22 cellular contexts compared by ENCODE assay signal in the genomic region with DNA sequence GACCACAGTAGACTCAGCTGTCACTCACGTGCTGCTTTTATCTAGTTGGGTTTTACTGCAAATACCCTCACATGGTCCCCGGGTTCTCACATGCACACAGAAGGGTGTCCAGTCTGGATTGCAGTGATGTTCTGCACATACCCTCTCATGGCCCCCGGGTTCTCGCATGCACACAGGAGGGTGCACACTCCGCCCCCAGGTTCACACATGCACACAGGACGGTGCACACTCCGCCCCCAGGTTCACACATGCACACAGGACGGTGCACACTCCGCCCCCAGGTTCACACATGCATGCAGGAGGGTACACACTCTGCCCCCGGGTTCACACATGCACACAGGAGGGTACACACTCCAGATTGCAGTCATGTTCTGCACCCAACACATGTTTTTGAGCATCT.
"Had no signal": no experiment of that assay in that cellular context is flagged by ENCODE, and none has a peak within 500 bp of the region (broad histone marks: within the 10 kb centered on the region; RNA-seq: fewer than 3 reads in every experiment).

No MANE protein-coding gene starts in this region.

- ATAC-seq: activated CD4-positive, alpha-beta T cell treated with anti-CD3 and anti-CD28 coated beads for 36 hours; left cardiac atrium; left ventricle myocardium superior; stimulated activated naive CD8-positive, alpha-beta T cell treated with anti-CD3 and anti-CD28 coated beads, Interleukin-15, Interleukin-2, amounts not matched to agents 100 U/mL and 50 U/mL, for 24 hours had no signal

- H3K9me3 ChIP-seq: colonic mucosa, esophagus squamous epithelium, right atrium auricular region, thoracic aorta had no signal

- H3K36me3 Mint-ChIP-seq: activated naive CD4-positive, alpha-beta T cell treated with anti-CD3 and anti-CD28 coated beads, Interleukin-2, amount 10 ng/mL, durations not matched to agents 7 days and 5 days; type B pancreatic cell had no signal

- H3K9me3 Mint-ChIP-seq: activated naive CD4-positive, alpha-beta T cell treated with anti-CD3 and anti-CD28 coated beads, Interleukin-2, amount 10 ng/mL, durations not matched to agents 7 days and 5 days; activated naive CD8-positive, alpha-beta T cell treated with anti-CD3 and anti-CD28 coated beads, Interleukin-2, amount 50 U/mL, for 24 hours; activated T-cell treated with anti-CD3 and anti-CD28 coated beads, Interleukin-2, amount 50 U/mL, for 24 hours; type B pancreatic cell had no signal

- H3K4me3 Mint-ChIP-seq: activated CD4-positive, alpha-beta T cell treated with anti-CD3 and anti-CD28 coated beads for 36 hours; activated naive CD4-positive, alpha-beta T cell treated with anti-CD3 and anti-CD28 coated beads, Interleukin-2, amount 10 ng/mL, durations not matched to agents 7 days and 5 days; activated naive CD8-positive, alpha-beta T cell treated with anti-CD3 and anti-CD28 coated beads, Interleukin-2, amount 50 U/mL, for 24 hours; activated T-cell treated with anti-CD3 and anti-CD28 coated beads, Interleukin-2, amount 50 U/mL, for 24 hours; type B pancreatic cell had no signal

- H3K27ac Mint-ChIP-seq: activated CD4-positive, alpha-beta T cell treated with anti-CD3 and anti-CD28 coated beads for 36 hours; activated naive CD4-positive, alpha-beta T cell treated with anti-CD3 and anti-CD28 coated beads, Interleukin-2, amount 10 ng/mL, durations not matched to agents 7 days and 5 days; activated naive CD8-positive, alpha-beta T cell treated with anti-CD3 and anti-CD28 coated beads, Interleukin-2, amount 50 U/mL, for 24 hours; activated T-cell treated with anti-CD3 and anti-CD28 coated beads, Interleukin-2, amount 50 U/mL, for 24 hours; type B pancreatic cell had no signal

- DNase-seq: activated CD4-positive, alpha-beta T cell treated with anti-CD3 and anti-CD28 coated beads for 36 hours; activated CD4-positive, CD25-positive, alpha-beta regulatory T cell; activated CD8-positive, alpha-beta memory T cell treated with anti-CD3 and anti-CD28 coated beads for 24 hours; activated gamma-delta T cell; activated naive CD4-positive, alpha-beta T cell treated with anti-CD3 and anti-CD28 coated beads, Interleukin-2, amount 10 ng/mL, durations not matched to agents 7 days and 5 days; activated naive CD8-positive, alpha-beta T cell treated with anti-CD3 and anti-CD28 coated beads, Interleukin-2, amount 50 U/mL, for 24 hours; amygdala; colonic mucosa; effector CD8-positive, alpha-beta T cell; esophagus squamous epithelium; foreskin melanocyte; left cardiac atrium; nucleus accumbens; stimulated activated CD4-positive, alpha-beta T cell treated with anti-CD3 and anti-CD28 coated beads, Interleukin-12 subunit alpha, Interleukin-12 subunit beta, amount 100 ng/mL, for 4 hours; stimulated activated CD4-positive, alpha-beta T cell treated with anti-CD3 and anti-CD28 coated beads, Interleukin-4, amount 100 ng/mL, for 1 hour; stimulated activated naive CD8-positive, alpha-beta T cell treated with anti-CD3 and anti-CD28 coated beads, Interleukin-15, Interleukin-2, amounts not matched to agents 100 U/mL and 50 U/mL, for 24 hours had no signal

- H3K4me3 ChIP-seq: colonic mucosa, esophagus squamous epithelium, right atrium auricular region, thoracic aorta had no signal

- H3K27ac ChIP-seq: colonic mucosa, esophagus squamous epithelium, parathyroid adenoma, right atrium auricular region, thoracic aorta had no signal

- H3K4me1 Mint-ChIP-seq: activated CD4-positive, alpha-beta T cell treated with anti-CD3 and anti-CD28 coated beads for 36 hours; activated naive CD4-positive, alpha-beta T cell treated with anti-CD3 and anti-CD28 coated beads, Interleukin-2, amount 10 ng/mL, durations not matched to agents 7 days and 5 days had no signal

- H3K36me3 ChIP-seq: colonic mucosa, esophagus squamous epithelium, right atrium auricular region, thoracic aorta had no signal

- H3K4me1 ChIP-seq: colonic mucosa, parathyroid adenoma had no signal

- H3K27me3 Mint-ChIP-seq: activated CD4-positive, alpha-beta T cell treated with anti-CD3 and anti-CD28 coated beads for 36 hours; activated naive CD8-positive, alpha-beta T cell treated with anti-CD3 and anti-CD28 coated beads, Interleukin-2, amount 50 U/mL, for 24 hours had no signal

- H3K27me3 ChIP-seq: colonic mucosa, right atrium auricular region had no signal
